Comparison of ENCODE assay signal across 1 cellular context in the genomic region with DNA sequence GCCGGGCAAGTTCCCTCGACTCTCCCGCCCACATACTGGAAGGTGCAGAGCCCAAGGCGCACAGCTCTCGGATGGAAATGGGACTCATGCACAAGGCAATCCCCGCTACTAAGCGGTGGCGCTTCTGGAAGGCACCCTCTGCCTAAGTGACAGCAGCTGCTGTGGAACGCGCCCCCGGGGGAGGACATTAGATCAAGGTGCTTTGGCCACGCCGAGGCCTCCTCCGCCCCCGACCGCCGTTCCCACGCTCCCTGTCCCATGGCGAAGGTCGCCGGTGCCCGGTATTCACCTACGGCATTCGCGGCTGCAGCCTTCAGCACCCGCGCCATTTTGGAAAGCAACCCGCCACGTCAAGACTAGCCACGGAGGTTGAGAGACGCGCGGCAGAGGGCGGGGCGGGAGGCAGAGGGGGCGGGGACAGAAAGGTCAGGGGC.
A peak's percentile ranks its signal among the peaks of the same experiment; 100 is the strongest.
TF ChIP-seq lines count a peak whose summit lies in the region.

A gene (minus strand): TSS at position 339 of the 434 bp plus-strand sequence. CDS start 10 bp downstream, at position 329.

TF ChIP-seq in HepG2, 621 proteins besides CTCF, POLR2A, EP300 and RAD21 (continued from another document and continues in another):
- TF ChIP-seq, protein P1, sequence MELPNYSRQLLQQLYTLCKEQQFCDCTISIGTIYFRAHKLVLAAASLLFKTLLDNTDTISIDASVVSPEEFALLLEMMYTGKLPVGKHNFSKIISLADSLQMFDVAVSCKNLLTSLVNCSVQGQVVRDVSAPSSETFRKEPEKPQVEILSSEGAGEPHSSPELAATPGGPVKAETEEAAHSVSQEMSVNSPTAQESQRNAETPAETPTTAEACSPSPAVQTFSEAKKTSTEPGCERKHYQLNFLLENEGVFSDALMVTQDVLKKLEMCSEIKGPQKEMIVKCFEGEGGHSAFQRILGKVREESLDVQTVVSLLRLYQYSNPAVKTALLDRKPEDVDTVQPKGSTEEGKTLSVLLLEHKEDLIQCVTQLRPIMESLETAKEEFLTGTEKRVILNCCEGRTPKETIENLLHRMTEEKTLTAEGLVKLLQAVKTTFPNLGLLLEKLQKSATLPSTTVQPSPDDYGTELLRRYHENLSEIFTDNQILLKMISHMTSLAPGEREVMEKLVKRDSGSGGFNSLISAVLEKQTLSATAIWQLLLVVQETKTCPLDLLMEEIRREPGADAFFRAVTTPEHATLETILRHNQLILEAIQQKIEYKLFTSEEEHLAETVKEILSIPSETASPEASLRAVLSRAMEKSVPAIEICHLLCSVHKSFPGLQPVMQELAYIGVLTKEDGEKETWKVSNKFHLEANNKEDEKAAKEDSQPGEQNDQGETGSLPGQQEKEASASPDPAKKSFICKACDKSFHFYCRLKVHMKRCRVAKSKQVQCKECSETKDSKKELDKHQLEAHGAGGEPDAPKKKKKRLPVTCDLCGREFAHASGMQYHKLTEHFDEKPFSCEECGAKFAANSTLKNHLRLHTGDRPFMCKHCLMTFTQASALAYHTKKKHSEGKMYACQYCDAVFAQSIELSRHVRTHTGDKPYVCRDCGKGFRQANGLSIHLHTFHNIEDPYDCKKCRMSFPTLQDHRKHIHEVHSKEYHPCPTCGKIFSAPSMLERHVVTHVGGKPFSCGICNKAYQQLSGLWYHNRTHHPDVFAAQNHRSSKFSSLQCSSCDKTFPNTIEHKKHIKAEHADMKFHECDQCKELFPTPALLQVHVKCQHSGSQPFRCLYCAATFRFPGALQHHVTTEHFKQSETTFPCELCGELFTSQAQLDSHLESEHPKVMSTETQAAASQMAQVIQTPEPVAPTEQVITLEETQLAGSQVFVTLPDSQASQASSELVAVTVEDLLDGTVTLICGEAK (IDR thresholded peaks at IDR 0.05), result no peak
- TF ChIP-seq, protein P1 (CRISPR knock-in tag; IDR thresholded peaks at IDR 0.05), result 0 out of 2 replicates have a peak, but pooled peaks have one; percentile 31
- TF ChIP-seq STAT5B (CRISPR knock-in tag; IDR thresholded peaks at IDR 0.05), result peak; percentile 43; the same call in 1 of the 2 replicates
- TF ChIP-seq, protein P2, sequence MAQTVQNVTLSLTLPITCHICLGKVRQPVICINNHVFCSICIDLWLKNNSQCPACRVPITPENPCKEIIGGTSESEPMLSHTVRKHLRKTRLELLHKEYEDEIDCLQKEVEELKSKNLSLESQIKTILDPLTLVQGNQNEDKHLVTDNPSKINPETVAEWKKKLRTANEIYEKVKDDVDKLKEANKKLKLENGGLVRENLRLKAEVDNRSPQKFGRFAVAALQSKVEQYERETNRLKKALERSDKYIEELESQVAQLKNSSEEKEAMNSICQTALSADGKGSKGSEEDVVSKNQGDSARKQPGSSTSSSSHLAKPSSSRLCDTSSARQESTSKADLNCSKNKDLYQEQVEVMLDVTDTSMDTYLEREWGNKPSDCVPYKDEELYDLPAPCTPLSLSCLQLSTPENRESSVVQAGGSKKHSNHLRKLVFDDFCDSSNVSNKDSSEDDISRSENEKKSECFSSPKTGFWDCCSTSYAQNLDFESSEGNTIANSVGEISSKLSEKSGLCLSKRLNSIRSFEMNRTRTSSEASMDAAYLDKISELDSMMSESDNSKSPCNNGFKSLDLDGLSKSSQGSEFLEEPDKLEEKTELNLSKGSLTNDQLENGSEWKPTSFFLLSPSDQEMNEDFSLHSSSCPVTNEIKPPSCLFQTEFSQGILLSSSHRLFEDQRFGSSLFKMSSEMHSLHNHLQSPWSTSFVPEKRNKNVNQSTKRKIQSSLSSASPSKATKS (CRISPR knock-in tag; IDR thresholded peaks at IDR 0.05), result no peak; the same call in 1 of the 2 replicates
- TF ChIP-seq KLF16 (CRISPR knock-in tag; IDR thresholded peaks at IDR 0.05), result peak in 1 of 2 experiments; percentile 93; a peak in 3 of 4 replicates
- TF ChIP-seq KMT2A (CRISPR knock-in tag; IDR thresholded peaks at IDR 0.05), result peak; percentile 74
- 0 out of 2 replicates have a peak, but pooled peaks have one; percentile 84 for TF ChIP-seq ZNF335 (CRISPR knock-in tag; IDR thresholded peaks at IDR 0.05)
- no peak for TF ChIP-seq ATF7-NPFF (CRISPR knock-in tag; IDR thresholded peaks at IDR 0.05; ENCODE audit: low read depth)
- TF ChIP-seq ZNF788 (CRISPR knock-in tag; IDR thresholded peaks at IDR 0.05; ENCODE audit: borderline replicate concordance), result 0 out of 2 replicates have a peak, but pooled peaks have one; percentile 1
- no peak for TF ChIP-seq TBP (CRISPR knock-in tag; IDR thresholded peaks at IDR 0.05)
- TF ChIP-seq, protein P3, sequence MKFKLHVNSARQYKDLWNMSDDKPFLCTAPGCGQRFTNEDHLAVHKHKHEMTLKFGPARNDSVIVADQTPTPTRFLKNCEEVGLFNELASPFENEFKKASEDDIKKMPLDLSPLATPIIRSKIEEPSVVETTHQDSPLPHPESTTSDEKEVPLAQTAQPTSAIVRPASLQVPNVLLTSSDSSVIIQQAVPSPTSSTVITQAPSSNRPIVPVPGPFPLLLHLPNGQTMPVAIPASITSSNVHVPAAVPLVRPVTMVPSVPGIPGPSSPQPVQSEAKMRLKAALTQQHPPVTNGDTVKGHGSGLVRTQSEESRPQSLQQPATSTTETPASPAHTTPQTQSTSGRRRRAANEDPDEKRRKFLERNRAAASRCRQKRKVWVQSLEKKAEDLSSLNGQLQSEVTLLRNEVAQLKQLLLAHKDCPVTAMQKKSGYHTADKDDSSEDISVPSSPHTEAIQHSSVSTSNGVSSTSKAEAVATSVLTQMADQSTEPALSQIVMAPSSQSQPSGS (CRISPR knock-in tag; IDR thresholded peaks at IDR 0.05), result no peak; the same call in 1 of the 2 replicates
- TF ChIP-seq ZNF44 (CRISPR knock-in tag; IDR thresholded peaks at IDR 0.05), result no peak; the same call in none of the 2 replicates
- TF ChIP-seq, protein P4, sequence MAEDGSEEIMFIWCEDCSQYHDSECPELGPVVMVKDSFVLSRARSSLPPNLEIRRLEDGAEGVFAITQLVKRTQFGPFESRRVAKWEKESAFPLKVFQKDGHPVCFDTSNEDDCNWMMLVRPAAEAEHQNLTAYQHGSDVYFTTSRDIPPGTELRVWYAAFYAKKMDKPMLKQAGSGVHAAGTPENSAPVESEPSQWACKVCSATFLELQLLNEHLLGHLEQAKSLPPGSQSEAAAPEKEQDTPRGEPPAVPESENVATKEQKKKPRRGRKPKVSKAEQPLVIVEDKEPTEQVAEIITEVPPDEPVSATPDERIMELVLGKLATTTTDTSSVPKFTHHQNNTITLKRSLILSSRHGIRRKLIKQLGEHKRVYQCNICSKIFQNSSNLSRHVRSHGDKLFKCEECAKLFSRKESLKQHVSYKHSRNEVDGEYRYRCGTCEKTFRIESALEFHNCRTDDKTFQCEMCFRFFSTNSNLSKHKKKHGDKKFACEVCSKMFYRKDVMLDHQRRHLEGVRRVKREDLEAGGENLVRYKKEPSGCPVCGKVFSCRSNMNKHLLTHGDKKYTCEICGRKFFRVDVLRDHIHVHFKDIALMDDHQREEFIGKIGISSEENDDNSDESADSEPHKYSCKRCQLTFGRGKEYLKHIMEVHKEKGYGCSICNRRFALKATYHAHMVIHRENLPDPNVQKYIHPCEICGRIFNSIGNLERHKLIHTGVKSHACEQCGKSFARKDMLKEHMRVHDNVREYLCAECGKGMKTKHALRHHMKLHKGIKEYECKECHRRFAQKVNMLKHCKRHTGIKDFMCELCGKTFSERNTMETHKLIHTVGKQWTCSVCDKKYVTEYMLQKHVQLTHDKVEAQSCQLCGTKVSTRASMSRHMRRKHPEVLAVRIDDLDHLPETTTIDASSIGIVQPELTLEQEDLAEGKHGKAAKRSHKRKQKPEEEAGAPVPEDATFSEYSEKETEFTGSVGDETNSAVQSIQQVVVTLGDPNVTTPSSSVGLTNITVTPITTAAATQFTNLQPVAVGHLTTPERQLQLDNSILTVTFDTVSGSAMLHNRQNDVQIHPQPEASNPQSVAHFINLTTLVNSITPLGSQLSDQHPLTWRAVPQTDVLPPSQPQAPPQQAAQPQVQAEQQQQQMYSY (CRISPR knock-in tag; IDR thresholded peaks at IDR 0.05), result no peak; the same call in none of the 2 replicates
- no peak for TF ChIP-seq RFX5 (IDR thresholded peaks at IDR 0.05; ENCODE audit: low read depth, low read length)
- no peak for TF ChIP-seq ELF3 (CRISPR knock-in tag; IDR thresholded peaks at IDR 0.05)
- TF ChIP-seq, protein P5, sequence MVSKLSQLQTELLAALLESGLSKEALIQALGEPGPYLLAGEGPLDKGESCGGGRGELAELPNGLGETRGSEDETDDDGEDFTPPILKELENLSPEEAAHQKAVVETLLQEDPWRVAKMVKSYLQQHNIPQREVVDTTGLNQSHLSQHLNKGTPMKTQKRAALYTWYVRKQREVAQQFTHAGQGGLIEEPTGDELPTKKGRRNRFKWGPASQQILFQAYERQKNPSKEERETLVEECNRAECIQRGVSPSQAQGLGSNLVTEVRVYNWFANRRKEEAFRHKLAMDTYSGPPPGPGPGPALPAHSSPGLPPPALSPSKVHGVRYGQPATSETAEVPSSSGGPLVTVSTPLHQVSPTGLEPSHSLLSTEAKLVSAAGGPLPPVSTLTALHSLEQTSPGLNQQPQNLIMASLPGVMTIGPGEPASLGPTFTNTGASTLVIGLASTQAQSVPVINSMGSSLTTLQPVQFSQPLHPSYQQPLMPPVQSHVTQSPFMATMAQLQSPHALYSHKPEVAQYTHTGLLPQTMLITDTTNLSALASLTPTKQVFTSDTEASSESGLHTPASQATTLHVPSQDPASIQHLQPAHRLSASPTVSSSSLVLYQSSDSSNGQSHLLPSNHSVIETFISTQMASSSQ (IDR thresholded peaks at IDR 0.05; ENCODE audit: low read depth), result no peak
- TF ChIP-seq, protein P5 (CRISPR knock-in tag; IDR thresholded peaks at IDR 0.05; ENCODE audit: borderline replicate concordance), result no peak; the same call in 1 of the 2 replicates
- no peak for TF ChIP-seq ZNF24 (IDR thresholded peaks at IDR 0.05)
- no peak for TF ChIP-seq ZBTB7B (CRISPR knock-in tag; IDR thresholded peaks at IDR 0.05)
- no peak for TF ChIP-seq ETV5 (CRISPR knock-in tag; IDR thresholded peaks at IDR 0.05; ENCODE audit: borderline replicate concordance)
- no peak; the same call in 1 of the 2 replicates for TF ChIP-seq ZNF354B (CRISPR knock-in tag; IDR thresholded peaks at IDR 0.05)
- no peak for TF ChIP-seq TCF7 (IDR thresholded peaks at IDR 0.05; ENCODE audit: low read depth)
- peak; percentile 80 for TF ChIP-seq PTBP1 (IDR thresholded peaks at IDR 0.05; ENCODE audit: low read depth, low read length, poor library complexity, severe bottlenecking)
- no peak; the same call in 1 of the 2 replicates for TF ChIP-seq ZNF780A (CRISPR knock-in tag; IDR thresholded peaks at IDR 0.05)
- peak; percentile 19; the same call in 1 of the 2 replicates for TF ChIP-seq ONECUT2 (CRISPR knock-in tag; IDR thresholded peaks at IDR 0.05)
- peak; percentile 42 for TF ChIP-seq ZNF644 (CRISPR knock-in tag; IDR thresholded peaks at IDR 0.05; ENCODE audit: low read depth)
- TF ChIP-seq, protein P6, sequence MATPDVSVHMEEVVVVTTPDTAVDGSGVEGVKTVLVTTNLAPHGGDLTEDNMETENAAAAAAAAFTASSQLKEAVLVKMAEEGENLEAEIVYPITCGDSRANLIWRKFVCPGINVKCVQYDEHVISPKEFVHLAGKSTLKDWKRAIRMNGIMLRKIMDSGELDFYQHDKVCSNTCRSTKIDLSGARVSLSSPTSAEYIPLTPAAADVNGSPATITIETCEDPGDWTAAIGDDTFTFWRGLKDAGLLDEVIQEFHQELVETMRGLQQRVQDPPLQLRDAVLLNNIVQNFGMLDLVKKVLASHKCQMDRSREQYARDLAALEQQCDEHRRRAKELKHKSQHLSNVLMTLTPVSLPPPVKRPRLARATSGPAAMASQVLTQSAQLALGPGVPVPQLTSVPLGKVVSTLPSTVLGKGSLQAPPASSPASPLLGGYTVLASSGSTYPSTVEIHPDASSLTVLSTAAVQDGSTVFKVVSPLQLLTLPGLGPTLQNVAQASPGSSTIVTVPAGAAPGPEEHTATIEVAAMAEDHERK (CRISPR knock-in tag; IDR thresholded peaks at IDR 0.05; ENCODE audit: low read depth), result 0 out of 2 replicates have a peak, but pooled peaks have one; percentile 1
- no peak for TF ChIP-seq RORA (CRISPR knock-in tag; IDR thresholded peaks at IDR 0.05)
- no peak for TF ChIP-seq RFXAP (CRISPR knock-in tag; IDR thresholded peaks at IDR 0.05; ENCODE audit: borderline replicate concordance)
- TF ChIP-seq MTF1 (CRISPR knock-in tag; IDR thresholded peaks at IDR 0.05), result no peak
- TF ChIP-seq ZNF484 (CRISPR knock-in tag; IDR thresholded peaks at IDR 0.05; ENCODE audit: borderline replicate concordance, low read depth), result no peak
- no peak; the same call in 1 of the 2 replicates for TF ChIP-seq RXRA (CRISPR knock-in tag; IDR thresholded peaks at IDR 0.05)
